In genomic region chr7:22187691-22188348, GRCh38 we compare ENCODE assay signal across 31 cellular contexts.
"Had no signal": no experiment of that assay in that cellular context is flagged by ENCODE, and none has a peak within 500 bp of the region (broad histone marks: within the 10 kb centered on the region; RNA-seq: fewer than 3 reads in every experiment).

No MANE protein-coding gene starts in this region.

- H3K9me3 Mint-ChIP-seq: activated B cell treated with CpG ODN at 0.5 μM for 24 hours; activated CD8-positive, alpha-beta T cell treated with anti-CD3 and anti-CD28 coated beads for 36 hours; activated T-cell treated with anti-CD3 and anti-CD28 coated beads, Interleukin-2, amount 50 U/mL, for 4 hours; activated T-helper 17 cell treated with anti-CD3 and anti-CD28 coated beads, Interleukin-2, amount 50 U/mL, for 72 hours; brain; dendritic cell treated with granulocyte-macrophage colony-stimulating factor and Interleukin-4, amounts not matched to agents 40 ng/mL and 50 ng/mL, for 4 days; effector memory CD8-positive, alpha-beta T cell had no signal

- H3K36me3 ChIP-seq: breast epithelium, cardiac muscle cell, gastrocnemius medialis had no signal

- H3K4me3 ChIP-seq: breast epithelium, cardiac muscle cell, coronary artery, esophagus muscularis mucosa, gastrocnemius medialis, heart right ventricle had no signal

- H3K4me3 Mint-ChIP-seq: activated B cell treated with CpG ODN at 0.5 μM for 24 hours; activated CD8-positive, alpha-beta T cell treated with anti-CD3 and anti-CD28 coated beads for 36 hours; activated naive CD8-positive, alpha-beta T cell; activated T-cell treated with anti-CD3 and anti-CD28 coated beads, Interleukin-2, amount 50 U/mL, for 4 hours; activated T-helper 17 cell treated with anti-CD3 and anti-CD28 coated beads, Interleukin-2, amount 50 U/mL, for 72 hours; dendritic cell treated with granulocyte-macrophage colony-stimulating factor and Interleukin-4, amounts not matched to agents 40 ng/mL and 50 ng/mL, for 4 days; effector memory CD8-positive, alpha-beta T cell had no signal

- H3K4me1 Mint-ChIP-seq: activated B cell treated with CpG ODN at 0.5 μM for 24 hours; activated T-helper 17 cell treated with anti-CD3 and anti-CD28 coated beads, Interleukin-2, amount 50 U/mL, for 72 hours had no signal

- H3K9me3 ChIP-seq: breast epithelium, esophagus muscularis mucosa, gastrocnemius medialis, heart right ventricle had no signal

- ATAC-seq: activated CD4-positive, CD25-positive, alpha-beta regulatory T cell treated with anti-CD3 and anti-CD28 coated beads, Interleukin-2, amount 50 U/mL, for 24 hours; activated CD8-positive, alpha-beta T cell treated with anti-CD3 and anti-CD28 coated beads for 36 hours; activated T-cell treated with anti-CD3 and anti-CD28 coated beads, Interleukin-2, amount 50 U/mL, for 4 hours; activated T-helper 17 cell treated with anti-CD3 and anti-CD28 coated beads, Interleukin-2, amount 50 U/mL, for 72 hours; effector memory CD8-positive, alpha-beta T cell; foreskin keratinocyte; gastrocnemius medialis; heart right ventricle had no signal

- H3K27me3 Mint-ChIP-seq: activated B cell treated with CpG ODN at 0.5 μM for 24 hours; brain; dendritic cell treated with granulocyte-macrophage colony-stimulating factor and Interleukin-4, amounts not matched to agents 40 ng/mL and 50 ng/mL, for 4 days had no signal

- H3K27ac Mint-ChIP-seq: activated B cell treated with CpG ODN at 0.5 μM for 24 hours; activated CD8-positive, alpha-beta T cell treated with anti-CD3 and anti-CD28 coated beads for 36 hours; activated naive CD8-positive, alpha-beta T cell; activated T-helper 17 cell treated with anti-CD3 and anti-CD28 coated beads, Interleukin-2, amount 50 U/mL, for 72 hours; brain; dendritic cell treated with granulocyte-macrophage colony-stimulating factor and Interleukin-4, amounts not matched to agents 40 ng/mL and 50 ng/mL, for 4 days; effector memory CD8-positive, alpha-beta T cell had no signal

- H3K36me3 Mint-ChIP-seq: activated naive CD8-positive, alpha-beta T cell had no signal

- DNase-seq: activated B cell treated with CpG ODN at 0.5 μM for 24 hours; activated CD4-positive, alpha-beta T cell treated with anti-CD3 and anti-CD28 coated beads for 48 hours; activated CD4-positive, alpha-beta T cell treated with anti-CD3 and anti-CD28 coated beads, Interleukin-2, amount 50 U/mL, for 1 hour; activated CD4-positive, alpha-beta T cell treated with anti-CD3 and anti-CD28 coated beads, Interleukin-2, amount 50 U/mL, for 48 hours; activated CD8-positive, alpha-beta memory T cell treated with anti-CD3 and anti-CD28 coated beads for 24 hours; activated CD8-positive, alpha-beta T cell treated with anti-CD3 and anti-CD28 coated beads for 36 hours; activated effector memory CD4-positive, alpha-beta T cell treated with Interleukin-2 at 50 U/mL for 16 hours; activated gamma-delta T cell treated with Interleukin-2 at 50 U/mL for 16 hours; activated naive CD4-positive, alpha-beta T cell treated with anti-CD3 and anti-CD28 coated beads, Interleukin-2, amount 50 U/mL, for 16 hours; activated naive CD4-positive, alpha-beta T cell treated with Interleukin-2 at 50 U/mL for 16 hours; activated T-cell treated with anti-CD3 and anti-CD28 coated beads, Interleukin-2, amount 50 U/mL, for 4 hours; amygdala; aorta; central memory CD4-positive, alpha-beta T cell; cerebellar nuclear complex; effector CD4-positive, alpha-beta T cell; effector memory CD8-positive, alpha-beta T cell; erythroblast; foreskin keratinocyte; gastrocnemius medialis; heart right ventricle; T-helper 2 cell had no signal

- H3K27ac ChIP-seq: breast epithelium, cardiac muscle cell, coronary artery, esophagus muscularis mucosa, foreskin keratinocyte, gastrocnemius medialis, heart right ventricle had no signal

- H3K4me1 ChIP-seq: breast epithelium, foreskin keratinocyte, gastrocnemius medialis had no signal

- H3K27me3 ChIP-seq: breast epithelium, cardiac muscle cell, foreskin keratinocyte, gastrocnemius medialis, heart right ventricle had no signal
